22 cellular contexts compared by ENCODE assay signal in genomic region chr13:59493436-59493965, GRCh38.
"Had no signal": no experiment of that assay in that cellular context is flagged by ENCODE, and none has a peak within 500 bp of the region (broad histone marks: within the 10 kb centered on the region; RNA-seq: fewer than 3 reads in every experiment).

No MANE protein-coding gene starts in this region.

- ATAC-seq: activated CD8-positive, alpha-beta memory T cell treated with anti-CD3 and anti-CD28 coated beads, Interleukin-2, amount 10 ng/mL, durations not matched to agents 7 days and 5 days had no signal

- DNase-seq: activated B cell treated with CpG ODN at 0.5 μM for 24 hours; activated CD4-positive, alpha-beta T cell treated with anti-CD3 and anti-CD28 coated beads for 1 hour; activated CD4-positive, alpha-beta T cell treated with anti-CD3 and anti-CD28 coated beads, Interleukin-2, amount 10 ng/mL, durations not matched to agents 24 days and 14 days; activated CD4-positive, alpha-beta T cell treated with anti-CD3 and anti-CD28 coated beads, Interleukin-2, amount 50 U/mL, for 48 hours; activated CD8-positive, alpha-beta memory T cell treated with anti-CD3 and anti-CD28 coated beads, Interleukin-2, amount 10 ng/mL, durations not matched to agents 7 days and 5 days; activated effector memory CD4-positive, alpha-beta T cell treated with Interleukin-2 at 50 U/mL for 16 hours; activated naive CD4-positive, alpha-beta T cell; activated T-cell treated with anti-CD3 and anti-CD28 coated beads, Interleukin-2, amount 50 U/mL, for 24 hours; aorta; central memory CD4-positive, alpha-beta T cell; Karpas-422; NCI-H1105 treated with DMSO at 0.1 percent for 48 hours; NCI-H1436 treated with DMSO at 0.1 percent for 48 hours; NCI-H187; NCI-H2081; NCI-H524 treated with DMSO at 0.1 percent for 48 hours; NCI-H774; Peyer's patch; Right ventricle myocardium superior; SJCRH30; SK-N-SH; T-helper 9 cell had no signal
